1 cellular context compared by ENCODE assay signal in the genomic region with DNA sequence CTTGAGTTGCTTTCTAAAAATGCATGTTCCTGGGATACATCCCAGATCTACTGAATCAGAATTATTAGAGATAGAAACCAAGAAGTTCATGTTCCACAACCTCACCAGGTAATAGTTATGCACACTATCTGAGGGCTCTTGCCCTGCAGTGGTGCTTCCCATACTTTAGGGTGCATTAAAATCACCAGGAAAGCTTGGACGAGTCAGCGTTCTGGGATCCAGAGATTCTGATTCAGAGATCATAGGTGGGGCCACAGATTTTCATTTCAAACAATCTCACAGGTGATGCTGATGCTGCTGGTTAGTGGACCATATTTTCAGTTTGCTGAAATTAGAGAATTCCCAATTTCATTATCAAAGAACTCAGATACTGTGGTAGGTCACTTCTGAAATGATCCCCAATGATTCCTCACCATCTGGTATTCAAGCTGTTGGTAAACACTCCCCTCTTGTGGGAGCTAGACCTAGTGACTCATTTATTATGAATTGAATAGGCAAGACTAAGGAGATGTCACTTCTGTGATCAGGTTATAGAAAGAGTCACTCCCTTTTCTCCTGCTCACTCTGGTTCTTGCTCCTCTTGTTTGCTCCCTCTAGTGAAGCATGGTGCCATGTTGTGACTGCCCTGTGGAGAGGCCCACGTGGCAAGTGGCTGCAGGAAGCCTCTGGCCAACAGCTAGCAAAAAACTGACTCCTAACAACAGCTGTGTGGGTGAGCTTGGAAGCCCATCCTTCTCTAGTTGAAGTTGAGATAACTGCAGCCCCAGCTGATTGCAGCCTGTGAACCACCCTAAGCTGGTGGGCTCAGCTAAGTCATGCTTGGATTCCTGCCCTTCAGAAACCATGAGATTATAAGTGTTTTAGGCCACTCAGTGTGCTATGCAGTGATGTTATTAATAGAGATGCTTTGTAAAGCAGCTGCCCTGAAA.
A peak's percentile ranks its signal among the peaks of the same experiment; 100 is the strongest.
TF ChIP-seq lines count a peak whose summit lies in the region.

No MANE protein-coding gene starts in this region.

TF ChIP-seq in A549, 52 proteins besides CTCF, POLR2A, EP300 and RAD21 (continued from another document):
- TF ChIP-seq FOSL2 (IDR thresholded peaks at IDR 0.05) (no peak), FOSL2 (CRISPR knock-in tag; IDR thresholded peaks at IDR 0.05) (peak; percentile 46; the same call in 1 of the 2 replicates), BHLHE40 (IDR thresholded peaks at IDR 0.05; ENCODE audit: low read depth, low read length) (no peak), HEYL (CRISPR knock-in tag; IDR thresholded peaks at IDR 0.05) (no peak), JUNB (IDR thresholded peaks at IDR 0.05) (no peak), ZFP36 (IDR thresholded peaks at IDR 0.05; ENCODE audit: borderline replicate concordance, partially characterized antibody) (no peak), TP53 (CRISPR knock-in tag; IDR thresholded peaks at IDR 0.05) (no peak), JUN (IDR thresholded peaks at IDR 0.05) (no peak), KDM5A (IDR thresholded peaks at IDR 0.05) (no peak), NPAS2 (CRISPR knock-in tag; IDR thresholded peaks at IDR 0.05; ENCODE audit: borderline replicate concordance) (no peak), NFE2L2 (conservative IDR thresholded peaks at IDR 0.05; ENCODE audit: low read length) (no peak)
- TF ChIP-seq, protein P1, sequence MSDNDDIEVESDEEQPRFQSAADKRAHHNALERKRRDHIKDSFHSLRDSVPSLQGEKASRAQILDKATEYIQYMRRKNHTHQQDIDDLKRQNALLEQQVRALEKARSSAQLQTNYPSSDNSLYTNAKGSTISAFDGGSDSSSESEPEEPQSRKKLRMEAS (IDR thresholded peaks at IDR 0.05): 0 out of 2 replicates have a peak, but pooled peaks have one; percentile 20
TF ChIP-seq in A549: peak in this region for 2.
